In genomic region chr18:34542625-34543024, GRCh38 we compare ENCODE assay signal across 29 cellular contexts.
"Had no signal": no experiment of that assay in that cellular context is flagged by ENCODE, and none has a peak within 500 bp of the region (broad histone marks: within the 10 kb centered on the region; RNA-seq: fewer than 3 reads in every experiment).

No MANE protein-coding gene starts in this region.

- H3K27ac ChIP-seq: neural progenitor cell, ovary, psoas muscle, skin epidermis, spleen, thoracic aorta, thyroid gland, tibial nerve, upper lobe of left lung, vagina had no signal

- H3K9me3 ChIP-seq: ovary, psoas muscle, spleen, thoracic aorta, thyroid gland, tibial nerve, upper lobe of left lung, vagina had no signal

- H3K4me2 ChIP-seq: neural progenitor cell, smooth muscle cell had no signal

- H3K9ac ChIP-seq: neural progenitor cell had no signal

- H3K4me1 Mint-ChIP-seq: naive thymus-derived CD4-positive, alpha-beta T cell; natural killer cell; nephron; neural progenitor cell; stimulated activated memory B cell treated with anti-CD40 and anti-IgM and Interleukin-4, amounts not matched to agents 10 μg/mL and 1 μg/mL and 100 μg/mL, for 72 hours; stimulated activated naive CD8-positive, alpha-beta T cell treated with anti-CD3 and anti-CD28 coated beads, Interleukin-15, amount 100 ng/mL, for 72 hours had no signal

- H3K36me3 ChIP-seq: neural progenitor cell, ovary, spleen, thoracic aorta, thyroid gland, tibial nerve, upper lobe of left lung, vagina had no signal

- H2AFZ ChIP-seq: neural progenitor cell had no signal

- DNase-seq: naive thymus-derived CD4-positive, alpha-beta T cell; natural killer cell; occipital lobe; ovary; psoas muscle; right cardiac atrium; spleen; stimulated activated CD4-positive, alpha-beta T cell treated with anti-CD3 and anti-CD28 coated beads, Interleukin-12 subunit alpha, Interleukin-12 subunit beta, amount 100 ng/mL, for 4 hours; stimulated activated CD4-positive, alpha-beta T cell treated with anti-CD3 and anti-CD28 coated beads, Interleukin-1b, Interleukin-23, amount 100 ng/mL, for 48 hours; stimulated activated CD4-positive, alpha-beta T cell treated with anti-CD3 and anti-CD28 coated beads, Interleukin-4, amount 100 ng/mL, for 1 hour; stimulated activated CD4-positive, alpha-beta T cell treated with anti-CD3 and anti-CD28 coated beads, Interleukin-4, amount 100 ng/mL, for 4 hours; stimulated activated CD8-positive, alpha-beta memory T cell treated with anti-CD3 and anti-CD28 coated beads, Interleukin-4, amount 100 ng/mL, for 48 hours; stimulated activated naive CD4-positive, alpha-beta T cell; stimulated activated naive CD8-positive, alpha-beta T cell treated with anti-CD3 and anti-CD28 coated beads, Interleukin-15, amount 100 ng/mL, for 72 hours; stimulated activated naive CD8-positive, alpha-beta T cell treated with anti-CD3 and anti-CD28 coated beads, Interleukin-15, Interleukin-2, amounts not matched to agents 100 U/mL and 50 U/mL, for 24 hours; substantia nigra; thyroid gland; trophoblast cell; upper lobe of left lung had no signal

- H3K27me3 Mint-ChIP-seq: naive thymus-derived CD4-positive, alpha-beta T cell; stimulated activated memory B cell treated with anti-CD40 and anti-IgM and Interleukin-4, amounts not matched to agents 10 μg/mL and 1 μg/mL and 100 μg/mL, for 72 hours; stimulated activated naive CD8-positive, alpha-beta T cell treated with anti-CD3 and anti-CD28 coated beads, Interleukin-15, amount 100 ng/mL, for 72 hours had no signal

- H3K36me3 Mint-ChIP-seq: naive thymus-derived CD4-positive, alpha-beta T cell; natural killer cell; neural progenitor cell; stimulated activated memory B cell treated with anti-CD40 and anti-IgM and Interleukin-4, amounts not matched to agents 10 μg/mL and 1 μg/mL and 100 μg/mL, for 72 hours had no signal

- FAIRE-seq: urothelium cell line had no signal

- H3K27me3 ChIP-seq: neural progenitor cell, ovary, spleen, thyroid gland, tibial nerve, upper lobe of left lung, vagina had no signal

- H3K4me1 ChIP-seq: neural progenitor cell, spleen, thyroid gland, tibial nerve, upper lobe of left lung, vagina had no signal

- ATAC-seq: naive thymus-derived CD4-positive, alpha-beta T cell; natural killer cell; right cardiac atrium; sciatic nerve; stimulated activated memory B cell treated with anti-CD40 and anti-IgM and Interleukin-4, amounts not matched to agents 10 μg/mL and 1 μg/mL and 100 μg/mL, for 72 hours; stimulated activated naive CD8-positive, alpha-beta T cell treated with anti-CD3 and anti-CD28 coated beads, Interleukin-15, amount 100 ng/mL, for 72 hours; stimulated activated naive CD8-positive, alpha-beta T cell treated with anti-CD3 and anti-CD28 coated beads, Interleukin-15, Interleukin-2, amounts not matched to agents 100 U/mL and 50 U/mL, for 24 hours had no signal

- H3K4me3 Mint-ChIP-seq: naive thymus-derived CD4-positive, alpha-beta T cell; natural killer cell; nephron; neural progenitor cell; stimulated activated memory B cell treated with anti-CD40 and anti-IgM and Interleukin-4, amounts not matched to agents 10 μg/mL and 1 μg/mL and 100 μg/mL, for 72 hours; stimulated activated naive CD8-positive, alpha-beta T cell treated with anti-CD3 and anti-CD28 coated beads, Interleukin-15, amount 100 ng/mL, for 72 hours had no signal

- H3K9me3 Mint-ChIP-seq: nephron; neural progenitor cell; stimulated activated memory B cell treated with anti-CD40 and anti-IgM and Interleukin-4, amounts not matched to agents 10 μg/mL and 1 μg/mL and 100 μg/mL, for 72 hours; stimulated activated naive CD8-positive, alpha-beta T cell treated with anti-CD3 and anti-CD28 coated beads, Interleukin-15, amount 100 ng/mL, for 72 hours had no signal

- H3K27ac Mint-ChIP-seq: naive thymus-derived CD4-positive, alpha-beta T cell; natural killer cell; nephron; neural progenitor cell; stimulated activated memory B cell treated with anti-CD40 and anti-IgM and Interleukin-4, amounts not matched to agents 10 μg/mL and 1 μg/mL and 100 μg/mL, for 72 hours had no signal

- H3K4me3 ChIP-seq: neural progenitor cell, ovary, psoas muscle, skin epidermis, smooth muscle cell, spleen, thoracic aorta, thyroid gland, tibial nerve, upper lobe of left lung, vagina had no signal
